10 cellular contexts compared by ENCODE assay signal in the genomic region with DNA sequence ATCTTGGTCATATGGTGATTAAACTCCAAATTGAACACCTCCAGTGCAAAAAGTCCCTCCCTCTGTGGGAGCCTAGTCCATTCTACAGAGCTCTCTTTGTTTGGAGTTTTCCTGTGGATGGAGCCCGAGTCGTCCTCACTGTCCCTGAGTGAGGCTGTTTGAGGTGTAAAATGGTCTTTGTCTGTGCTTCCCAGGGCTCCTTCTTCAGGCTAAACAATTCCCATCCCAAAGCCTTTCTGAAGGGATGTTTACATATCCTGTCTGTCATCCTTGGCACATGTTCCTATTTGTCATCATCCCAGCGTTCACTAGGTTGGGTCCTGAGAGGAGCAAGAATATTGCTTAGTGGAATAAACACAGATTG.
DNase-seq lines count a peak whose midpoint lies in the region; ATAC-seq and TF ChIP-seq lines count a peak whose summit lies in the region.
"Had no signal": no experiment of that assay in that cellular context is flagged by ENCODE, and none has a peak within 500 bp of the region (broad histone marks: within the 10 kb centered on the region; RNA-seq: fewer than 3 reads in every experiment).

No MANE protein-coding gene starts in this region.

- no peak overlapping the region for H3K27ac ChIP-seq in neural cell (ENCODE audit: low read length)

- no peak for TF ChIP-seq RAD21 in neural cell (conservative IDR thresholded peaks at IDR 0.05)

- H3K4me3 Mint-ChIP-seq in naive thymus-derived CD8-positive, alpha-beta T cell: no peak overlapping the region

- peaks cover 0 to 4% (median 0%) of the 10 kb centered on the region in 5 donors for H3K27me3 Mint-ChIP-seq in naive thymus-derived CD8-positive, alpha-beta T cell

- H3F3A ChIP-seq in neural cell (ENCODE audit: insufficient read depth, low read length, poor library complexity, severe bottlenecking): no peaks in the 10 kb centered on the region

- DNase-seq in H4 (ENCODE audit: low spot score) (peak; percentile 27), NCI-H748 (lab: John Stamatoyannopoulos, UW; ENCODE audit: unreplicated experiment) (peak; percentile 52), dermis microvascular lymphatic vessel endothelial cell (ENCODE audit: low read depth in 2 of 2) (peak; percentile 25 to 79)
- no peak for DNase-seq in naive thymus-derived CD8-positive, alpha-beta T cell
- DNase-seq: left cardiac atrium, NCI-H510A had no signal

- H3K27me3 ChIP-seq in neural cell (ENCODE audit: insufficient read depth, low read depth, low read length): no peaks in the 10 kb centered on the region

- ATAC-seq in GM18909 (IDR thresholded peaks at IDR 0.05; ENCODE audit: poor library complexity, unreplicated experiment) (no peak), GM18520 (IDR thresholded peaks at IDR 0.05; ENCODE audit: unreplicated experiment) (no peak), HG02852 (IDR thresholded peaks at IDR 0.05; ENCODE audit: unreplicated experiment) (no peak)
- no peak for ATAC-seq in naive thymus-derived CD8-positive, alpha-beta T cell

- H3K79me2 ChIP-seq in neural cell (replicated peaks; ENCODE audit: insufficient read depth, low read length): no peaks in the 10 kb centered on the region

- H3K36me3 Mint-ChIP-seq in naive thymus-derived CD8-positive, alpha-beta T cell: no peaks in the 10 kb centered on the region

- H2AFZ ChIP-seq in neural cell (ENCODE audit: low read depth, low read length): no peak overlapping the region

- no peak overlapping the region for H3K9ac ChIP-seq in neural cell (ENCODE audit: low read length)

- no peak overlapping the region for H3K27ac Mint-ChIP-seq in naive thymus-derived CD8-positive, alpha-beta T cell

- H3K9me3 Mint-ChIP-seq in naive thymus-derived CD8-positive, alpha-beta T cell: no peaks in the 10 kb centered on the region

- no peak for TF ChIP-seq EP300 in neural cell (conservative IDR thresholded peaks at IDR 0.05; ENCODE audit: poor library complexity, severe bottlenecking)

- no peak overlapping the region for H3K4me2 ChIP-seq in neural cell (ENCODE audit: low read length)

- H3K9me3 ChIP-seq in neural cell (ENCODE audit: low read length): no peaks in the 10 kb centered on the region

- peaks cover 0 to 1% (median 0%) of the 10 kb centered on the region in 4 donors for H3K4me1 Mint-ChIP-seq in naive thymus-derived CD8-positive, alpha-beta T cell

- POLR2A ChIA-PET in naive thymus-derived CD8-positive, alpha-beta T cell (lab: Charles Lee): no interaction called here

- TF ChIP-seq CTCF in neural cell (IDR thresholded peaks at IDR 0.05; ENCODE audit: poor library complexity, severe bottlenecking): no peak

- no peaks in the 10 kb centered on the region for H4K20me1 ChIP-seq in neural cell (ENCODE audit: insufficient read depth)

- H3K9me2 ChIP-seq in neural cell (ENCODE audit: insufficient read depth, low read length): no peaks in the 10 kb centered on the region

- H3K36me3 ChIP-seq in neural cell (ENCODE audit: insufficient read depth, low read length): no peaks in the 10 kb centered on the region

- H3K4me3 ChIP-seq in neural cell (ENCODE audit: low read length): no peak overlapping the region

TF ChIP-seq in neural cell, 6 proteins besides CTCF, POLR2A, EP300 and RAD21:
- TF ChIP-seq, protein P1, sequence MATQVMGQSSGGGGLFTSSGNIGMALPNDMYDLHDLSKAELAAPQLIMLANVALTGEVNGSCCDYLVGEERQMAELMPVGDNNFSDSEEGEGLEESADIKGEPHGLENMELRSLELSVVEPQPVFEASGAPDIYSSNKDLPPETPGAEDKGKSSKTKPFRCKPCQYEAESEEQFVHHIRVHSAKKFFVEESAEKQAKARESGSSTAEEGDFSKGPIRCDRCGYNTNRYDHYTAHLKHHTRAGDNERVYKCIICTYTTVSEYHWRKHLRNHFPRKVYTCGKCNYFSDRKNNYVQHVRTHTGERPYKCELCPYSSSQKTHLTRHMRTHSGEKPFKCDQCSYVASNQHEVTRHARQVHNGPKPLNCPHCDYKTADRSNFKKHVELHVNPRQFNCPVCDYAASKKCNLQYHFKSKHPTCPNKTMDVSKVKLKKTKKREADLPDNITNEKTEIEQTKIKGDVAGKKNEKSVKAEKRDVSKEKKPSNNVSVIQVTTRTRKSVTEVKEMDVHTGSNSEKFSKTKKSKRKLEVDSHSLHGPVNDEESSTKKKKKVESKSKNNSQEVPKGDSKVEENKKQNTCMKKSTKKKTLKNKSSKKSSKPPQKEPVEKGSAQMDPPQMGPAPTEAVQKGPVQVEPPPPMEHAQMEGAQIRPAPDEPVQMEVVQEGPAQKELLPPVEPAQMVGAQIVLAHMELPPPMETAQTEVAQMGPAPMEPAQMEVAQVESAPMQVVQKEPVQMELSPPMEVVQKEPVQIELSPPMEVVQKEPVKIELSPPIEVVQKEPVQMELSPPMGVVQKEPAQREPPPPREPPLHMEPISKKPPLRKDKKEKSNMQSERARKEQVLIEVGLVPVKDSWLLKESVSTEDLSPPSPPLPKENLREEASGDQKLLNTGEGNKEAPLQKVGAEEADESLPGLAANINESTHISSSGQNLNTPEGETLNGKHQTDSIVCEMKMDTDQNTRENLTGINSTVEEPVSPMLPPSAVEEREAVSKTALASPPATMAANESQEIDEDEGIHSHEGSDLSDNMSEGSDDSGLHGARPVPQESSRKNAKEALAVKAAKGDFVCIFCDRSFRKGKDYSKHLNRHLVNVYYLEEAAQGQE (IDR thresholded peaks at IDR 0.05; ENCODE audit: borderline replicate concordance): peak; percentile 44
- no peak for TF ChIP-seq MXI1 (conservative IDR thresholded peaks at IDR 0.05; ENCODE audit: poor library complexity, severe bottlenecking)
- no peak for TF ChIP-seq SMC3 (conservative IDR thresholded peaks at IDR 0.05; ENCODE audit: poor library complexity)
TF ChIP-seq in neural cell: peak in this region for 1.

Comparison
In these comparisons a context has a peak if more than half of its experiments do, and no peak if none do; other contexts are left out.
1. DNase-seq: peak in H4 (single experiment), NCI-H748 (single experiment) and dermis microvascular lymphatic vessel endothelial cell (2 of 2); none in naive thymus-derived CD8-positive, alpha-beta T cell (0 of 10).